ENCODE assay signal across 25 cellular contexts in the genomic region with DNA sequence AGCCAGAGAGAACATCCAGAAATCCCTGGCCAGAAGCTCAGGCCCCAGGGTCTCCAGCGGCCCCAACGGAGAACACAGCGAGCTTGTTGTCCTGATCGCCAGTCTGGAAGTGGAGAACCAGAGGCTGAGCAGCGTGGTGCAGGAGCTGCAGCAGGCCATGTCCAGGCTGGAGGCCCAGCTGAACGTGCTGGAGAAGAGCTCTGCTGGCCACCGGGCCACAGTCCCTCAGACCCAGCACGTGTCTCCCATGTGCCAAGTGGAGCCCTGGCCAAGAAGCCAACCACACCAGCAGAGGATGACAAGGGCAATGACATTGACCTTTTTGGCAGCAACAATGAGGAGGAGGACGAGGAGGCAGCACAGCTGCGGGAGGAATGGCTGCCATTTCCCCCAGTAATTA. TPM values are rescaled to one million over a fixed set of nuclear protein-coding genes. Genes with fewer than 3 reads are reported as not detected.
"Had no signal": no experiment of that assay in that cellular context is flagged by ENCODE, and none has a peak within 500 bp of the region (broad histone marks: within the 10 kb centered on the region; RNA-seq: fewer than 3 reads in every experiment).

No MANE protein-coding gene starts in this region.

- H3K9me3 ChIP-seq: ascending aorta had no signal

- H3K27ac ChIP-seq: ascending aorta, dorsolateral prefrontal cortex, WERI-Rb-1 had no signal

- H3K4me1 ChIP-seq: ascending aorta had no signal

- H3K4me3 ChIP-seq: ascending aorta, dorsolateral prefrontal cortex, lung had no signal

- ATAC-seq: activated CD4-positive, alpha-beta T cell treated with anti-CD3 and anti-CD28 coated beads for 36 hours; activated CD8-positive, alpha-beta memory T cell treated with anti-CD3 and anti-CD28 coated beads, Interleukin-2, amount 10 ng/mL, durations not matched to agents 7 days and 5 days; activated naive CD8-positive, alpha-beta T cell treated with anti-CD3 and anti-CD28 coated beads, Interleukin-2, amount 50 U/mL, for 24 hours; T-helper 17 cell had no signal

- DNase-seq: activated CD4-positive, alpha-beta memory T cell treated with anti-CD3 and anti-CD28 coated beads for 36 hours; activated CD4-positive, alpha-beta T cell treated with anti-CD3 and anti-CD28 coated beads for 36 hours; activated CD8-positive, alpha-beta memory T cell treated with anti-CD3 and anti-CD28 coated beads, Interleukin-2, amount 10 ng/mL, durations not matched to agents 7 days and 5 days; activated naive CD4-positive, alpha-beta T cell treated with anti-CD3 and anti-CD28 coated beads for 36 hours; activated naive CD8-positive, alpha-beta T cell treated with anti-CD3 and anti-CD28 coated beads, Interleukin-2, amount 50 U/mL, for 24 hours; activated T-cell treated with anti-CD3 and anti-CD28 coated beads, Interleukin-2, amount 50 U/mL, for 1 hour; dorsolateral prefrontal cortex; endodermal cell; erythroblast; hippocampal formation; kidney glomerular epithelial cell; stimulated activated CD4-positive, alpha-beta T cell treated with anti-CD3 and anti-CD28 coated beads, Interleukin-15, amount 100 ng/mL, for 24 hours; stimulated activated CD4-positive, alpha-beta T cell treated with anti-CD3 and anti-CD28 coated beads, Interleukin-4, amount 100 ng/mL, for 1 hour; stimulated activated naive CD4-positive, alpha-beta T cell; substantia nigra; T-helper 17 cell; WERI-Rb-1 had no signal

- H3K27me3 ChIP-seq: ascending aorta had no signal

- H3K36me3 ChIP-seq: ascending aorta, WERI-Rb-1 had no signal

RNA-seq across cellular contexts. Expression of gene SCGB1D1, which starts 20.6 kb away (rescaled TPM):
- total RNA-seq: activated CD4-positive, alpha-beta memory T cell treated with anti-CD3 and anti-CD28 coated beads for 36 hours; activated CD4-positive, alpha-beta T cell treated with anti-CD3 and anti-CD28 coated beads for 36 hours; activated CD8-positive, alpha-beta memory T cell treated with anti-CD3 and anti-CD28 coated beads, Interleukin-2, amount 10 ng/mL, durations not matched to agents 7 days and 5 days; activated naive CD4-positive, alpha-beta T cell treated with anti-CD3 and anti-CD28 coated beads for 36 hours; activated T-helper 2 cell treated with anti-CD3 and anti-CD28 coated beads, Interferon-gamma antibody, Interleukin-2, Interleukin-4, amounts not matched to agents 10 μg/mL and 5 μg/mL and 100 μg/mL, durations not matched to agents 14 hours and 24 hours and 36 hours; ascending aorta; dorsolateral prefrontal cortex; endodermal cell; lung; mesothelial cell of epicardium; neural crest cell; osteocyte; pulmonary artery endothelial cell; T-helper 17 cell; urinary bladder had no signal
- polyA plus RNA-seq: lung, urinary bladder had no signal

RNA-seq across cellular contexts. Expression of gene SCGB2A1, which starts 39.0 kb away (rescaled TPM):
- total RNA-seq: activated CD4-positive, alpha-beta memory T cell treated with anti-CD3 and anti-CD28 coated beads for 36 hours; activated CD4-positive, alpha-beta T cell treated with anti-CD3 and anti-CD28 coated beads for 36 hours; activated CD8-positive, alpha-beta memory T cell treated with anti-CD3 and anti-CD28 coated beads, Interleukin-2, amount 10 ng/mL, durations not matched to agents 7 days and 5 days; activated naive CD4-positive, alpha-beta T cell treated with anti-CD3 and anti-CD28 coated beads for 36 hours; activated T-helper 2 cell treated with anti-CD3 and anti-CD28 coated beads, Interferon-gamma antibody, Interleukin-2, Interleukin-4, amounts not matched to agents 10 μg/mL and 5 μg/mL and 100 μg/mL, durations not matched to agents 14 hours and 24 hours and 36 hours; ascending aorta; endodermal cell; mesothelial cell of epicardium; neural crest cell; osteocyte; pulmonary artery endothelial cell; T-helper 17 cell; urinary bladder had no signal
- polyA plus RNA-seq: urinary bladder had no signal
